Comparison of ENCODE assay signal across 8 cellular contexts in the genomic region with DNA sequence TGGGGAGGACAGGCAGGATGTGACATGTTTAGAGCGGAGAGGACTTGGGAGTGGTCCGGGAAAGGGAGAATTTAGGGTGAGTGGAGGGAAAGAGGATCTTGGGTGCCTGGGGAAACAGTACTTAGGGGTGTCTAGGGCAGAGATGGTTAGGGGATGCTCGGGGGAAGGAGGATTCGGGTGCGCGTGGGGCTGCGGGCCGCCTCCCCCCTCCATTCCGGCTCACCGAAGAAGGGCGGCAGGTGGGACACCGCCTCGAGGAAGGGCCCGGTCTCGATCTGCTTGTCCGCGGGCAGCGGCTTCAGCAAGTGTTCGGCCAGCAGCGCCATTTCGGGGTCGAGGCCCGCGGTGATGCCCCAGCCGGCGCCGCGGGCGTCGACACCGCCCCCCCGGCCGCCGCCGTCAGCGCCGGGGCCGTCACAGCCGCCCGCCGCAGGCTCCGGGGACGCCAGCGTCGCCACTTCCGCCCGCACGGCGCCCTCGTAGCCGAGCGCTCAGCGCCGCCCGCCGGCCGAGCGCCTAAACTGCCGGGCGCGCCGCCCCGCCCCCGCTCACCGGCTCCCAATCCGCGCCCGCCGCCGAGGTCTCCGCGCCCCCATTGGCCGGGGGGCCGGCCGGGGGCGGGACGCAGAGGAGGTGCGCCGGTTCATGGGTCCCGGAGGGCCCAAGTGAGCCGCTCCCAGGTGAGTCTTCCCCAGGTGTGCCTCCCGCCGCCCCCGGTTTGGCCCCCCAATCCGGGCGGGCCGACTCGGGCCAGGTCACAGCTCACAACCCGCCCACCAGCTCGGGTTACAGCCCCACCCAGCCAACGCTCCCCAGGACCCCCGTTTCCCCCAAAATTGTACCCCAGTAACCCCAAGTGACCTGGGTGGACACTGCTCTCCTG.
A peak's percentile ranks its signal among the peaks of the same experiment; 100 is the strongest.
DNase-seq lines count a peak whose midpoint lies in the region; ATAC-seq and TF ChIP-seq lines count a peak whose summit lies in the region.

A gene with protein sequence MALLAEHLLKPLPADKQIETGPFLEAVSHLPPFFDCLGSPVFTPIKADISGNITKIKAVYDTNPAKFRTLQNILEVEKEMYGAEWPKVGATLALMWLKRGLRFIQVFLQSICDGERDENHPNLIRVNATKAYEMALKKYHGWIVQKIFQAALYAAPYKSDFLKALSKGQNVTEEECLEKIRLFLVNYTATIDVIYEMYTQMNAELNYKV (minus strand): TSS at position 493 of the 883 bp plus-strand sequence. CDS start 167 bp downstream, at position 326.

- peak; percentile 14; the same call in 1 of the 2 replicates for TF ChIP-seq CTCF in AG09319 (IDR thresholded peaks at IDR 0.05; ENCODE audit: low read depth, low read length)
- no peak for TF ChIP-seq CTCF in coronary artery (IDR thresholded peaks at IDR 0.05)

- H3K4me3 ChIP-seq in coronary artery = peak within 1 kb of the TSS; percentile 94

- peak within 1 kb of the TSS; percentile 66 to 89 for H3K27ac ChIP-seq in coronary artery

- DNase-seq in AG09319 (ENCODE audit: extremely low read depth, low read depth) (peak; percentile 41), NCI-H446 treated with DMSO at 0.1 percent for 48 hours (lab: John Stamatoyannopoulos, UW) (peak; percentile 75), coronary artery (ENCODE audit: low spot score) (peak; percentile 81), left kidney (ENCODE audit: low read depth, low spot score) (peak; percentile 95)
- DNase-seq in activated CD4-positive, alpha-beta T cell treated with anti-CD3 and anti-CD28 coated beads for 48 hours = peak; percentile 90
- DNase-seq in stimulated activated CD4-positive, alpha-beta T cell treated with anti-CD3 and anti-CD28 coated beads, Interleukin-2, amount 100 ng/mL, for 24 hours = peak; percentile 88 to 90

- ATAC-seq in GM19023 (IDR thresholded peaks at IDR 0.05; ENCODE audit: unreplicated experiment) (peak; percentile 94), HG03196 (IDR thresholded peaks at IDR 0.05; ENCODE audit: unreplicated experiment) (peak; percentile 86)

Comparison
In these comparisons a context has a peak if more than half of its experiments do, and no peak if none do; other contexts are left out.
1. Peak in every context shown above with its lines: DNase-seq, ATAC-seq, H3K4me3 ChIP-seq and H3K27ac ChIP-seq.
2. DNase-seq: peak in every context shown above with its lines; median percentile 95 in left kidney; 90 in activated CD4-positive, alpha-beta T cell treated with anti-CD3 and anti-CD28 coated beads for 48 hours; 89 in stimulated activated CD4-positive, alpha-beta T cell treated with anti-CD3 and anti-CD28 coated beads, Interleukin-2, amount 100 ng/mL, for 24 hours; 81 in coronary artery; 75 in NCI-H446 treated with DMSO at 0.1 percent for 48 hours; 41 in AG09319.